In genomic region chr6:30063315-30063714, GRCh38 we compare ENCODE assay signal across 15 cellular contexts. TPM values are rescaled to one million over a fixed set of nuclear protein-coding genes. Genes with fewer than 3 reads are reported as not detected.
DNase-seq lines count a peak whose midpoint lies in the region; TF ChIP-seq lines count a peak whose summit lies in the region.
"Had no signal": no experiment of that assay in that cellular context is flagged by ENCODE, and none has a peak within 500 bp of the region (broad histone marks: within the 10 kb centered on the region; RNA-seq: fewer than 3 reads in every experiment).

No MANE protein-coding gene starts in this region.

- H3K27me3 Mint-ChIP-seq in Caco-2 (ENCODE audit: insufficient read depth, unreplicated experiment) = no peaks in the 10 kb centered on the region
- H3K27me3 Mint-ChIP-seq in activated CD4-positive, alpha-beta memory T cell treated with anti-CD3 and anti-CD28 coated beads, Interleukin-2, amount 10 ng/mL, durations not matched to agents 7 days and 5 days = no peaks in the 10 kb centered on the region
- H3K27me3 Mint-ChIP-seq in immature natural killer cell (ENCODE audit: low read depth in 3 of 3) = peaks cover 9 to 20% (median 14%) of the 10 kb centered on the region in 3 donors

- no peak for DNase-seq in Caco-2
- no peak for DNase-seq in activated CD4-positive, alpha-beta memory T cell treated with anti-CD3 and anti-CD28 coated beads, Interleukin-2, amount 10 ng/mL, durations not matched to agents 7 days and 5 days
- DNase-seq in immature natural killer cell = no peak
- DNase-seq in NCI-H146 treated with DMSO at 0.1 percent for 48 hours (lab: John Stamatoyannopoulos, UW; ENCODE audit: unreplicated experiment) = no peak
- no peak for DNase-seq in stimulated activated CD4-positive, alpha-beta T cell treated with anti-CD3 and anti-CD28 coated beads, Interleukin-12 subunit alpha, Interleukin-12 subunit beta, amount 100 ng/mL, for 4 hours
- DNase-seq in NCI-H2029 (lab: John Stamatoyannopoulos, UW) = no peak
- DNase-seq: esophagus squamous epithelium, heart right ventricle, SIG-M5 had no signal

- H3K36me3 Mint-ChIP-seq in Caco-2 (ENCODE audit: insufficient read depth, unreplicated experiment) = peaks cover 19% of the 10 kb centered on the region
- H3K36me3 Mint-ChIP-seq in activated CD4-positive, alpha-beta memory T cell treated with anti-CD3 and anti-CD28 coated beads, Interleukin-2, amount 10 ng/mL, durations not matched to agents 7 days and 5 days (ENCODE audit: low read depth) = peaks cover 54% of the 10 kb centered on the region
- H3K36me3 Mint-ChIP-seq in immature natural killer cell = peaks cover 13 to 23% (median 13%) of the 10 kb centered on the region in 3 donors

- no TSS peak for BruUV-seq in Caco-2 (replicated peaks; lab: Mats Ljungman, UMichigan)

- H3K27ac ChIP-seq in BLaER1 treated with 17β-estradiol and CSF1 and Interleukin-3, amounts not matched to agents 10 nM and 100 nM = no peak overlapping the region
- H3K27ac ChIP-seq: C4-2B, esophagus squamous epithelium, heart right ventricle, parathyroid adenoma had no signal

- no peak for TF ChIP-seq CTCF in Caco-2 (IDR thresholded peaks at IDR 0.05; ENCODE audit: insufficient read depth in 1 of 2, low read depth in 1 of 2, low read length in 1 of 2, severe bottlenecking in 1 of 2, unreplicated experiment in 1 of 2)

- H3K36me3 ChIP-seq in BLaER1 treated with 17β-estradiol and CSF1 and Interleukin-3, amounts not matched to agents 10 nM and 100 nM = peaks cover 10 to 36% (median 20%) of the 10 kb centered on the region in 11 experiments; a peak in 17 of 22 replicates
- H3K36me3 ChIP-seq in Caco-2 (ENCODE audit: control insufficient read depth, insufficient read depth, low read length) = no peaks in the 10 kb centered on the region

- H4K20me1 ChIP-seq in BLaER1 treated with 17β-estradiol and CSF1 and Interleukin-3, amounts not matched to agents 10 nM and 100 nM = no peaks in the 10 kb centered on the region

- peaks cover 50 to 65% (median 58%) of the 10 kb centered on the region in 10 experiments for H3K4me1 ChIP-seq in BLaER1 treated with 17β-estradiol and CSF1 and Interleukin-3, amounts not matched to agents 10 nM and 100 nM
- peaks cover 20% of the 10 kb centered on the region for H3K4me1 ChIP-seq in Caco-2

- H3K4me3 ChIP-seq in BLaER1 treated with 17β-estradiol and CSF1 and Interleukin-3, amounts not matched to agents 10 nM and 100 nM = no peak overlapping the region
- no peak overlapping the region for H3K4me3 ChIP-seq in Caco-2 (ENCODE audit: low read depth, low read length)
- H3K4me3 ChIP-seq: esophagus squamous epithelium, HAP-1, heart right ventricle had no signal

- H3K9ac ChIP-seq in BLaER1 treated with 17β-estradiol and CSF1 and Interleukin-3, amounts not matched to agents 10 nM and 100 nM = peak overlapping the region in 1 of 11 experiments; percentile 39; a peak in 1 of 22 replicates
- H3K9ac ChIP-seq: parathyroid adenoma had no signal

- no peaks in the 10 kb centered on the region for H3K9me3 Mint-ChIP-seq in Caco-2 (ENCODE audit: unreplicated experiment)
- no peaks in the 10 kb centered on the region for H3K9me3 Mint-ChIP-seq in activated CD4-positive, alpha-beta memory T cell treated with anti-CD3 and anti-CD28 coated beads, Interleukin-2, amount 10 ng/mL, durations not matched to agents 7 days and 5 days
- no peaks in the 10 kb centered on the region for H3K9me3 Mint-ChIP-seq in immature natural killer cell
- H3K9me3 Mint-ChIP-seq: dendritic cell treated with granulocyte-macrophage colony-stimulating factor and Interleukin-4, amounts not matched to agents 40 ng/mL and 50 ng/mL, for 4 days had no signal

- CTCF ChIA-PET in Caco-2 (lab: Charles Lee) = no interaction called here
- CTCF ChIA-PET in activated CD4-positive, alpha-beta memory T cell treated with anti-CD3 and anti-CD28 coated beads, Interleukin-2, amount 10 ng/mL, durations not matched to agents 7 days and 5 days (lab: Charles Lee) = no interaction called here

- H3K27ac Mint-ChIP-seq in Caco-2 (ENCODE audit: unreplicated experiment) = no peak overlapping the region
- H3K27ac Mint-ChIP-seq in activated CD4-positive, alpha-beta memory T cell treated with anti-CD3 and anti-CD28 coated beads, Interleukin-2, amount 10 ng/mL, durations not matched to agents 7 days and 5 days = peak overlapping the region; percentile 55
- peak overlapping the region; percentile 38 to 92 (median 78) for H3K27ac Mint-ChIP-seq in immature natural killer cell
- H3K27ac Mint-ChIP-seq: dendritic cell treated with granulocyte-macrophage colony-stimulating factor and Interleukin-4, amounts not matched to agents 40 ng/mL and 50 ng/mL, for 4 days had no signal

- peaks cover 27% of the 10 kb centered on the region for H3K4me1 Mint-ChIP-seq in Caco-2 (ENCODE audit: low read depth, unreplicated experiment)
- peaks cover 66% of the 10 kb centered on the region for H3K4me1 Mint-ChIP-seq in activated CD4-positive, alpha-beta memory T cell treated with anti-CD3 and anti-CD28 coated beads, Interleukin-2, amount 10 ng/mL, durations not matched to agents 7 days and 5 days
- peaks cover 56 to 77% of the 10 kb centered on the region in 2 donors for H3K4me1 Mint-ChIP-seq in immature natural killer cell

- H3K4me2 ChIP-seq in BLaER1 treated with 17β-estradiol and CSF1 and Interleukin-3, amounts not matched to agents 10 nM and 100 nM = peak overlapping the region; percentile 88 to 98 (median 94); a peak in 18 of 22 replicates

- peak overlapping the region; percentile 40 for H3K4me3 Mint-ChIP-seq in Caco-2 (ENCODE audit: unreplicated experiment)
- H3K4me3 Mint-ChIP-seq in activated CD4-positive, alpha-beta memory T cell treated with anti-CD3 and anti-CD28 coated beads, Interleukin-2, amount 10 ng/mL, durations not matched to agents 7 days and 5 days = peak overlapping the region; percentile 14
- peak overlapping the region in 4 of 5 donors; percentile 8 to 58 (median 41) for H3K4me3 Mint-ChIP-seq in immature natural killer cell
- H3K4me3 Mint-ChIP-seq: dendritic cell treated with granulocyte-macrophage colony-stimulating factor and Interleukin-4, amounts not matched to agents 40 ng/mL and 50 ng/mL, for 4 days had no signal

- no peaks in the 10 kb centered on the region for H3K27me3 ChIP-seq in BLaER1 treated with 17β-estradiol and CSF1 and Interleukin-3, amounts not matched to agents 10 nM and 100 nM
- no peaks in the 10 kb centered on the region for H3K27me3 ChIP-seq in Caco-2 (replicated peaks; ENCODE audit: control insufficient read depth, insufficient read depth, low read length)
- H3K27me3 ChIP-seq: esophagus squamous epithelium, heart right ventricle had no signal

- intact Hi-C loops in Caco-2 (cut with micrococcal nuclease; ENCODE audit: unreplicated experiment) = loop anchor here (5.0 kb wide), 1 partner anchor 99 kb away; the partner anchor contains the start of genes TRIM10 and TRIM15

- no peaks in the 10 kb centered on the region for H3K9me3 ChIP-seq in BLaER1 treated with 17β-estradiol and CSF1 and Interleukin-3, amounts not matched to agents 10 nM and 100 nM (replicated peaks in 1 of 11)
- no peaks in the 10 kb centered on the region for H3K9me3 ChIP-seq in Caco-2
- H3K9me3 ChIP-seq: esophagus squamous epithelium, HAP-1, heart right ventricle had no signal

- POLR2A ChIA-PET in Caco-2 (lab: Charles Lee) = no interaction called here
- POLR2A ChIA-PET in activated CD4-positive, alpha-beta memory T cell treated with anti-CD3 and anti-CD28 coated beads, Interleukin-2, amount 10 ng/mL, durations not matched to agents 7 days and 5 days (lab: Charles Lee) = interaction anchor here (3.8 kb wide), 1 partner anchor 39 kb away, joined by 27 read pairs; no protein-coding TSS in a partner anchor

RNA-seq across cellular contexts. Expression of gene POLR1H, which starts 2.2 kb away (rescaled TPM):
- total RNA-seq in Caco-2 (2022) = 26.1 and 27.6 TPM in 2 replicates
- 10 to 100 TPM; 75.5 to 77.8 TPM for total RNA-seq in activated CD4-positive, alpha-beta memory T cell treated with anti-CD3 and anti-CD28 coated beads, Interleukin-2, amount 10 ng/mL, durations not matched to agents 7 days and 5 days
- 100 to 1,000 TPM in 1 of 3 donors, 10 to 100 TPM in 2; 68.8 to 114 (median 87.2) TPM for polyA plus RNA-seq in immature natural killer cell

RNA-seq across cellular contexts. Expression of gene PPP1R11, which starts 3.7 kb away (rescaled TPM):
- 35.5 and 35.6 TPM in 2 replicates for total RNA-seq in Caco-2 (2022)
- total RNA-seq in activated CD4-positive, alpha-beta memory T cell treated with anti-CD3 and anti-CD28 coated beads, Interleukin-2, amount 10 ng/mL, durations not matched to agents 7 days and 5 days = 10 to 100 TPM; 62.5 to 62.6 TPM
- polyA plus RNA-seq in immature natural killer cell = 100 to 1,000 TPM in 1 of 3 donors, 10 to 100 TPM in 2; 72.9 to 129 (median 98.8) TPM

RNA-seq across cellular contexts. Expression of gene RNF39, which starts 12.3 kb away (rescaled TPM):
- total RNA-seq in Caco-2 (2022) = 0.23 and 0.37 TPM in 2 replicates
- not detected for total RNA-seq in activated CD4-positive, alpha-beta memory T cell treated with anti-CD3 and anti-CD28 coated beads, Interleukin-2, amount 10 ng/mL, durations not matched to agents 7 days and 5 days
- polyA plus RNA-seq in immature natural killer cell = not detected
- total RNA-seq: heart right ventricle had no signal

RNA-seq across cellular contexts. Expression of gene TRIM31, which starts 49.6 kb away (rescaled TPM):
- 0.70 and 0.74 TPM in 2 replicates for total RNA-seq in Caco-2 (2022)
- not detected for total RNA-seq in activated CD4-positive, alpha-beta memory T cell treated with anti-CD3 and anti-CD28 coated beads, Interleukin-2, amount 10 ng/mL, durations not matched to agents 7 days and 5 days
- not detected for polyA plus RNA-seq in immature natural killer cell
- total RNA-seq: heart right ventricle, kidney epithelial cell had no signal
- polyA plus RNA-seq: heart right ventricle had no signal
